Comparison of ENCODE assay signal across 1 cellular context in the genomic region with DNA sequence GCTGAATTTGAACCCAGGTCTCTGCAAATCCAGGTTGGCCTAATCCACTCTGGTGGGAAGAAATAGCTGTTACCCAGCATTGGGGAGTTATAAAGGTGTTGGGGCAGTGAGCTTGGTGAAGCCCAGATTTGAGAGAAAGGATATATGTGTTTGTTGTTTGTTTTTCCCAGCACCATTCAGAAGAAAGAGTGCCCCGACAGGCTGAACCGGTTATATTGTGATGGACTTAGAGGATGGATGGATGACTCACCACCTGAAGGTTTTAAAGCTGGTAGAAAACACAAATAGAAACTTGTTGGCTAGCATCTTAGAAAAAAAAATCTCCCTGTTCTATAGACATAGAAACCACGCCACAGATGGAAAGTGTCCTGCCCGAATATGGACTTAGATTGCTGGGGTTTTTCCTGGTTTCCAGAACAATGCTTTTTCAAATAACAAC.
TF ChIP-seq lines count a peak whose summit lies in the region.

No MANE protein-coding gene starts in this region.

TF ChIP-seq in HepG2, 621 proteins besides CTCF, POLR2A, EP300 and RAD21 (continued from another document):
- TF ChIP-seq THAP11 (CRISPR knock-in tag; IDR thresholded peaks at IDR 0.05), result no peak
- no peak for TF ChIP-seq ZNF460 (CRISPR knock-in tag; IDR thresholded peaks at IDR 0.05; ENCODE audit: borderline replicate concordance)
- TF ChIP-seq NFATC3 (CRISPR knock-in tag; IDR thresholded peaks at IDR 0.05), result no peak
